In genomic region chr10:97399843-97400545, GRCh38 we compare ENCODE assay signal across 8 cellular contexts. TPM values are rescaled to one million over a fixed set of nuclear protein-coding genes. Genes with fewer than 3 reads are reported as not detected.
DNase-seq lines count a peak whose midpoint lies in the region; ATAC-seq, FAIRE-seq and TF ChIP-seq lines count a peak whose summit lies in the region.

No MANE protein-coding gene starts in this region.

- no peak for TF ChIP-seq EP300 in GM12878 (IDR thresholded peaks at IDR 0.05; ENCODE audit: borderline replicate concordance in 1 of 2, control insufficient read depth in 1 of 2, low read depth in 2 of 2, low read length in 2 of 2)

- peak overlapping the region; percentile 48 for H3K4me2 ChIP-seq in GM12878 (ENCODE audit: control insufficient read depth, insufficient read depth)

- TF ChIP-seq POLR2A in GM12878 (IDR thresholded peaks at IDR 0.05; ENCODE audit: low read depth, low read length) = no peak
- TF ChIP-seq POLR2A in spleen (IDR thresholded peaks at IDR 0.05) = no peak

- POLR2A ChIA-PET in RWPE1 (lab: Yijun Ruan, JAX; ENCODE audit: low non-redundant PET) = interaction anchor here (0.7 kb wide), 1 partner anchor 14 kb away, joined by 6 read pairs; no protein-coding TSS in a partner anchor
- POLR2A ChIA-PET in GM12878 (lab: Charles Lee) = interaction anchor here (0.7 to 1.6 kb wide), 3 partner anchors 11 to 337 kb away, joined by 3 to 9 read pairs (median 5); partner anchors contain the start of gene ZFYVE27

- 8% methylated on average over 21 of the region's 21 CpGs for WGBS in GM12878 (ENCODE audit: insufficient coverage, insufficient replicate concordance, low lambda C conversion rate, missing lambda C conversion rate)
- 31 to 57% (median 35%) methylated on average over 15 to 21 of the region's 21 CpGs for WGBS in spleen, 5 donors

- H3K9me3 ChIP-seq in GM12878 (replicated peaks; ENCODE audit: control insufficient read depth, insufficient read depth, low read length) (no peaks in the 10 kb centered on the region), spleen (no peaks in the 10 kb centered on the region)

- no peak overlapping the region for H2AFZ ChIP-seq in GM12878 (ENCODE audit: control insufficient read depth, low read depth, low read length)

- in situ Hi-C loops in Caki2 (cut with HindIII; ENCODE audit: low pct_unique_long_range_greater_than_20kb, low sequenced_read_pairs) (no loop called here), GM12878 (cut with MboI) (no loop called here)

- DNase-seq in Caki2 (ENCODE audit: low read depth) (peak; percentile 75), RWPE1 (ENCODE audit: low spot score) (peak; percentile 91), GM12878 (ENCODE audit: low read depth, low spot score) (no peak), iris pigment epithelial cell (ENCODE audit: low read depth) (peak; percentile 83), spleen (peak; percentile 83)

- SMC1A ChIA-PET in GM12878 (lab: Charles Lee; ENCODE audit: uncharacterized antibody, unreplicated experiment) = interaction anchor here (0.8 to 2.0 kb wide), 4 partner anchors 10 to 67 kb away, joined by 3 to 4 read pairs (median 3); no protein-coding TSS in a partner anchor

- TF ChIP-seq RAD21 in GM12878 (IDR thresholded peaks at IDR 0.05; ENCODE audit: insufficient read depth, low read depth, low read length) = no peak

- no peak for TF ChIP-seq CTCF in RWPE1 (conservative IDR thresholded peaks at IDR 0.05; ENCODE audit: low read depth)
- TF ChIP-seq CTCF in GM12878 (IDR thresholded peaks at IDR 0.05 in 2 of 3, conservative IDR thresholded peaks at IDR 0.05 in 1 of 3; ENCODE audit: control insufficient read depth in 2 of 3, extremely low read depth in 1 of 3, insufficient read depth in 1 of 3, low read depth in 3 of 3, low read length in 3 of 3) = no peak
- no peak for TF ChIP-seq CTCF in spleen (IDR thresholded peaks at IDR 0.05 in 8 of 11, conservative IDR thresholded peaks at IDR 0.05 in 3 of 11)

- H3K36me3 ChIP-seq in GM12878 (ENCODE audit: control insufficient read depth in 2 of 2, insufficient read depth in 2 of 2, low read length in 1 of 2) (no peaks in the 10 kb centered on the region; a peak in 2 of 4 replicates), spleen (peaks cover 0 to 38% (median 23%) of the 10 kb centered on the region in 6 donors)

- H3K27me3 ChIP-seq in GM12878 (replicated peaks in 1 of 2; ENCODE audit: control insufficient read depth in 2 of 2, insufficient read depth in 2 of 2, low read length in 1 of 2) (no peaks in the 10 kb centered on the region), spleen (replicated peaks in 1 of 7) (no peaks in the 10 kb centered on the region)

- H3K4me3 ChIP-seq in GM12878 = peak overlapping the region; percentile 72
- H3K4me3 ChIP-seq in spleen = peak overlapping the region; percentile 67 to 99 (median 96)

- peak; percentile 38 for ATAC-seq in HG03280 (IDR thresholded peaks at IDR 0.05; ENCODE audit: unreplicated experiment)
- peak; percentile 70 for ATAC-seq in GM12878
- no peak for ATAC-seq in HG02973 (IDR thresholded peaks at IDR 0.05; ENCODE audit: unreplicated experiment)
- ATAC-seq in GM21447 (IDR thresholded peaks at IDR 0.05; ENCODE audit: unreplicated experiment) = no peak

- BruUV-seq in GM12878 (replicated peaks; lab: Mats Ljungman, UMichigan) = no TSS peak

- H3K27ac ChIP-seq in RWPE1 (peak overlapping the region; percentile 72), GM12878 (ENCODE audit: control insufficient read depth, insufficient read depth) (peak overlapping the region; percentile 34; the same call in 1 of the 2 replicates), spleen (peak overlapping the region; percentile 75 to 92 (median 88))

- H3K79me2 ChIP-seq in GM12878 (ENCODE audit: control insufficient read depth, insufficient read depth, low read length) = peaks cover 10% of the 10 kb centered on the region

- peak overlapping the region; percentile 57 for H3K9ac ChIP-seq in GM12878 (ENCODE audit: control insufficient read depth, insufficient read depth, low read length)

- no peak for FAIRE-seq in GM12878 (lab: Jason Lieb, UNC)

- no peaks in the 10 kb centered on the region for H4K20me1 ChIP-seq in GM12878 (ENCODE audit: control insufficient read depth, insufficient read depth)

- CTCF ChIA-PET in RWPE1 (lab: Yijun Ruan, JAX) = interaction anchor here (0.6 to 1.2 kb wide), 2 partner anchors 34 to 107 kb away, joined by 3 to 4 read pairs; partner anchors contain the start of gene ARHGAP19
- CTCF ChIA-PET in GM12878 (lab: Yijun Ruan, JAX) = interaction anchor here (0.8 to 1.8 kb wide), 3 partner anchors 28 to 154 kb away, joined by 3 to 4 read pairs (median 3); no protein-coding TSS in a partner anchor

- intact Hi-C loops in GM12878 (cut with micrococcal nuclease; ENCODE audit: unreplicated experiment) (no loop called here), spleen (cut with DNase I; ENCODE audit: low total_unique reads) (no loop called here)

- H3K4me1 ChIP-seq in GM12878 (ENCODE audit: control insufficient read depth, insufficient read depth, low read length) (no peaks in the 10 kb centered on the region), spleen (peaks cover 3 to 41% (median 21%) of the 10 kb centered on the region in 6 donors)

- RAD21 ChIA-PET in GM12878 (lab: Charles Lee; ENCODE audit: unreplicated experiment) = interaction anchor here (3.0 kb wide), 1 partner anchor 121 kb away, joined by 10 read pairs; no protein-coding TSS in a partner anchor

RNA-seq across cellular contexts. Expression of gene RRP12, which starts 1.1 kb away (rescaled TPM):
- 15.5 and 19.9 TPM in 2 replicates for total RNA-seq in Caki2 (2014; rRNA removed; shearing (Covaris generic); ENCODE audit: low replicate concordance)
- total RNA-seq in GM12878 (2013; cell fraction: nucleolus; rRNA removed) = 71.8 and 82.0 TPM in 2 replicates
- total RNA-seq in GM12878 (2014; rRNA removed) (27.2 and 32.6 TPM in 2 replicates), GM12878 (2014; rRNA removed; fragmentation: Illumina TruSeq; extraction: Trizol) (14.6 and 14.9 TPM in 2 replicates), GM12878 (2021) (47.7 and 48.3 TPM in 2 replicates), spleen (10 to 100 TPM; 13.4 to 51.4 (median 24.6) TPM)
- polyA plus RNA-seq in GM12878 (2011; ENCODE audit: low read depth) = 9.1 TPM
- polyA plus RNA-seq in GM12878 (2011; rRNA removed) (5.0 and 13.9 TPM in 2 replicates), GM12878 (2014; fragmentation: Illumina TruSeq; extraction: Trizol) (5.1 and 16.5 TPM in 2 replicates), GM12878 (2014; fragmentation: Nextera tagmentation; extraction: Ambion mirVana) (1 to 10 TPM; 5.3 to 5.7 TPM), GM12878 (2014; rRNA removed) (17.1 and 22.1 TPM in 2 replicates), GM12878 (2016; fragmentation: Nextera tagmentation; extraction: Ambion mirVana) (10 to 100 TPM; 47.2 to 48.7 TPM), spleen (10 to 100 TPM; 12.3 to 30.3 (median 25.1) TPM)
- polyA plus RNA-seq in GM12878 (2011; cell fraction: cytosol; rRNA removed) = 8.6 and 8.9 TPM in 2 replicates
- 38.5 and 56.3 TPM in 2 replicates for polyA plus RNA-seq in GM12878 (2011; cell fraction: nucleus; rRNA removed)
- polyA plus RNA-seq in GM12878 (2012) = 14.7 and 17.0 TPM in 2 replicates
- polyA minus RNA-seq in GM12878 (2011; rRNA and poly(A)+ RNA removed) = 19.9 and 23.0 TPM in 2 replicates
- 7.4 and 14.5 TPM in 2 replicates for polyA minus RNA-seq in GM12878 (2011; cell fraction: cytosol; rRNA and poly(A)+ RNA removed)
- 22.7 and 41.5 TPM in 2 replicates for polyA minus RNA-seq in GM12878 (2011; cell fraction: nucleus; rRNA and poly(A)+ RNA removed)

RNA-seq across cellular contexts. Expression of gene PGAM1, which starts 26.0 kb away (rescaled TPM):
- total RNA-seq in Caki2 (2014; rRNA removed; shearing (Covaris generic); ENCODE audit: low replicate concordance) = 1,147 and 1,402 TPM in 2 replicates
- 129 and 132 TPM in 2 replicates for total RNA-seq in GM12878 (2013; cell fraction: nucleolus; rRNA removed)
- total RNA-seq in GM12878 (2014; rRNA removed) = 900 and 915 TPM in 2 replicates
- 522 and 529 TPM in 2 replicates for total RNA-seq in GM12878 (2014; rRNA removed; fragmentation: Illumina TruSeq; extraction: Trizol)
- 716 and 743 TPM in 2 replicates for total RNA-seq in GM12878 (2021)
- polyA plus RNA-seq in GM12878 (2011; ENCODE audit: low read depth) = 616 TPM
- 1,223 and 1,362 TPM in 2 replicates for polyA plus RNA-seq in GM12878 (2011; rRNA removed)
- 1,432 and 1,474 TPM in 2 replicates for polyA plus RNA-seq in GM12878 (2011; cell fraction: cytosol; rRNA removed)
- 542 and 632 TPM in 2 replicates for polyA plus RNA-seq in GM12878 (2011; cell fraction: nucleus; rRNA removed)
- 909 and 1,002 TPM in 2 replicates for polyA plus RNA-seq in GM12878 (2012)
- 458 and 657 TPM in 2 replicates for polyA plus RNA-seq in GM12878 (2014; fragmentation: Illumina TruSeq; extraction: Trizol)
- polyA plus RNA-seq in GM12878 (2014; fragmentation: Nextera tagmentation; extraction: Ambion mirVana) = 100 to 1,000 TPM; 115 to 271 TPM
- 761 and 772 TPM in 2 replicates for polyA plus RNA-seq in GM12878 (2014; rRNA removed)
- 1,000 to 10,000 TPM; 1,161 to 1,235 TPM for polyA plus RNA-seq in GM12878 (2016; fragmentation: Nextera tagmentation; extraction: Ambion mirVana)
- 705 and 1,086 TPM in 2 replicates for polyA minus RNA-seq in GM12878 (2011; rRNA and poly(A)+ RNA removed)
- 277 and 295 TPM in 2 replicates for polyA minus RNA-seq in GM12878 (2011; cell fraction: cytosol; rRNA and poly(A)+ RNA removed)
- 144 and 158 TPM in 2 replicates for polyA minus RNA-seq in GM12878 (2011; cell fraction: nucleus; rRNA and poly(A)+ RNA removed)
- total RNA-seq in spleen = 100 to 1,000 TPM; 144 to 235 (median 197) TPM
- polyA plus RNA-seq in spleen = 100 to 1,000 TPM in 1 of 3 donors, 10 to 100 TPM in 2; 51.4 to 146 (median 98.8) TPM

RNA-seq across cellular contexts. Expression of gene EXOSC1, which starts 45.8 kb away (rescaled TPM):
- 52.6 and 63.7 TPM in 2 replicates for total RNA-seq in Caki2 (2014; rRNA removed; shearing (Covaris generic); ENCODE audit: low replicate concordance)
- total RNA-seq in GM12878 (2013; cell fraction: nucleolus; rRNA removed) = 32.7 and 33.1 TPM in 2 replicates
- total RNA-seq in GM12878 (2014; rRNA removed) (63.1 and 65.8 TPM in 2 replicates), GM12878 (2014; rRNA removed; fragmentation: Illumina TruSeq; extraction: Trizol) (63.8 and 65.7 TPM in 2 replicates), GM12878 (2021) (43.4 and 50.3 TPM in 2 replicates), spleen (10 to 100 TPM; 28.7 to 38.2 (median 33.8) TPM)
- polyA plus RNA-seq in GM12878 (2011; ENCODE audit: low read depth) = 43.6 TPM
- polyA plus RNA-seq in GM12878 (2011; rRNA removed) (50.8 and 53.7 TPM in 2 replicates), GM12878 (2014; fragmentation: Illumina TruSeq; extraction: Trizol) (80.5 and 83.4 TPM in 2 replicates), GM12878 (2014; fragmentation: Nextera tagmentation; extraction: Ambion mirVana) (100 to 1,000 TPM in 1 of 2 experiments, 10 to 100 TPM in 1; 88.8 to 121 TPM), GM12878 (2014; rRNA removed) (65.7 and 66.7 TPM in 2 replicates), GM12878 (2016; fragmentation: Nextera tagmentation; extraction: Ambion mirVana) (100 to 1,000 TPM; 116 to 119 TPM), spleen (10 to 100 TPM; 42.1 to 50.5 (median 49.4) TPM)
- polyA plus RNA-seq in GM12878 (2011; cell fraction: cytosol; rRNA removed) = 56.7 and 58.7 TPM in 2 replicates
- polyA plus RNA-seq in GM12878 (2011; cell fraction: nucleus; rRNA removed) = 27.4 and 30.1 TPM in 2 replicates
- 44.2 and 44.4 TPM in 2 replicates for polyA plus RNA-seq in GM12878 (2012)
- polyA minus RNA-seq in GM12878 (2011; rRNA and poly(A)+ RNA removed) = 30.1 and 31.1 TPM in 2 replicates
- polyA minus RNA-seq in GM12878 (2011; cell fraction: cytosol; rRNA and poly(A)+ RNA removed) = 6.4 and 13.6 TPM in 2 replicates
- polyA minus RNA-seq in GM12878 (2011; cell fraction: nucleus; rRNA and poly(A)+ RNA removed) = 9.2 and 15.8 TPM in 2 replicates

RNA-seq across cellular contexts. Expression of gene ZDHHC16, which starts 46.0 kb away (rescaled TPM):
- 78.4 and 78.6 TPM in 2 replicates for total RNA-seq in Caki2 (2014; rRNA removed; shearing (Covaris generic); ENCODE audit: low replicate concordance)
- 27.9 and 36.8 TPM in 2 replicates for total RNA-seq in GM12878 (2013; cell fraction: nucleolus; rRNA removed)
- total RNA-seq in GM12878 (2014; rRNA removed) = 30.0 and 30.6 TPM in 2 replicates
- total RNA-seq in GM12878 (2014; rRNA removed; fragmentation: Illumina TruSeq; extraction: Trizol) = 27.3 and 29.6 TPM in 2 replicates
- 27.7 and 30.5 TPM in 2 replicates for total RNA-seq in GM12878 (2021)
- polyA plus RNA-seq in GM12878 (2011; ENCODE audit: low read depth) = 11.7 TPM
- 17.6 and 25.7 TPM in 2 replicates for polyA plus RNA-seq in GM12878 (2011; rRNA removed)
- 42.2 and 45.9 TPM in 2 replicates for polyA plus RNA-seq in GM12878 (2011; cell fraction: cytosol; rRNA removed)
- 36.1 and 42.5 TPM in 2 replicates for polyA plus RNA-seq in GM12878 (2011; cell fraction: nucleus; rRNA removed)
- 14.2 and 16.8 TPM in 2 replicates for polyA plus RNA-seq in GM12878 (2012)
- 40.7 and 43.2 TPM in 2 replicates for polyA plus RNA-seq in GM12878 (2014; fragmentation: Illumina TruSeq; extraction: Trizol)
- polyA plus RNA-seq in GM12878 (2014; fragmentation: Nextera tagmentation; extraction: Ambion mirVana) = 10 to 100 TPM; 16.8 to 20.0 TPM
- polyA plus RNA-seq in GM12878 (2014; rRNA removed) = 26.5 and 27.8 TPM in 2 replicates
- 10 to 100 TPM; 56.6 to 63.1 TPM for polyA plus RNA-seq in GM12878 (2016; fragmentation: Nextera tagmentation; extraction: Ambion mirVana)
- polyA minus RNA-seq in GM12878 (2011; rRNA and poly(A)+ RNA removed) = 45.6 and 55.0 TPM in 2 replicates
- polyA minus RNA-seq in GM12878 (2011; cell fraction: cytosol; rRNA and poly(A)+ RNA removed) = 8.7 and 10.7 TPM in 2 replicates
- 15.4 and 26.1 TPM in 2 replicates for polyA minus RNA-seq in GM12878 (2011; cell fraction: nucleus; rRNA and poly(A)+ RNA removed)
- total RNA-seq in spleen = 10 to 100 TPM; 23.6 to 26.1 (median 25.1) TPM
- 10 to 100 TPM; 14.0 to 20.1 (median 15.7) TPM for polyA plus RNA-seq in spleen

Comparison
In these comparisons a context has a peak if more than half of its experiments do, and no peak if none do; other contexts are left out.
1. ATAC-seq: peak in HG03280 (single experiment) and GM12878 (single experiment); none in HG02973 (single experiment) and GM21447 (single experiment).
2. H3K27ac ChIP-seq: peak in every context shown above with its lines; median percentile 88 in spleen; 72 in RWPE1; 34 in GM12878.